Comparison of ENCODE assay signal across 25 cellular contexts in the genomic region with DNA sequence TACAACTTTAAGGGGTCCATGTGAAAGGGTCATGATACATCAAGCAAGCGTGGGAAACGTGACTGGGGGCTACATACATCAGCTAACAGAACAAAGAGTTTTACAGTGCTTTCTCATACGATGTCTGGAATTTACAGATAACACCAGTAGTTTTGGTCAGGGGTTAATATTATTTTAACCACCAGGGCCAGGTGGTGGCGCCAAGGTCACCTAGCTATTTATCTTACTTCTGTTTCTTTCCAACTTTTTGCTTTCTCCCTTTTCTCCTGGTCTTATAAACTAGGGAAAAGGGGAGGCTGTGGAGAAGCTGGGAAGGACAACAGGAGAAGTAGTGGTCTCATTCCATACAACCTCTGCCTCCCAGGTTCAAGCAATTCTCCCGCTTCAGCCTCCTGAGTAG. TPM values are rescaled to one million over a fixed set of nuclear protein-coding genes. Genes with fewer than 3 reads are reported as not detected.
DNase-seq lines count a peak whose midpoint lies in the region; ATAC-seq, FAIRE-seq and TF ChIP-seq lines count a peak whose summit lies in the region.
"Had no signal": no experiment of that assay in that cellular context is flagged by ENCODE, and none has a peak within 500 bp of the region (broad histone marks: within the 10 kb centered on the region; RNA-seq: fewer than 3 reads in every experiment).

No MANE protein-coding gene starts in this region.

- BruUV-seq in Panc1 (replicated peaks; lab: Mats Ljungman, UMichigan), result no TSS peak

- peaks cover 2% of the 10 kb centered on the region for H3K36me3 Mint-ChIP-seq in progenitor cell of endocrine pancreas (ENCODE audit: insufficient read depth)
- H3K36me3 Mint-ChIP-seq: CD4-positive, alpha-beta memory T cell had no signal

- in situ Hi-C loops in Panc1 (cut with HindIII; ENCODE audit: low pct_unique_long_range_greater_than_20kb, low sequenced_read_pairs), result no loop called here

- H3K4me3 Mint-ChIP-seq in progenitor cell of endocrine pancreas (ENCODE audit: low read depth), result no peak overlapping the region
- H3K4me3 Mint-ChIP-seq: CD4-positive, alpha-beta memory T cell had no signal

- CTCF ChIA-PET in Panc1 (lab: Charles Lee), result no interaction called here

- H3K79me2 ChIP-seq in KMS-11 (ENCODE audit: insufficient read depth, low read depth), result no peaks in the 10 kb centered on the region

- no peaks in the 10 kb centered on the region for H3K9me3 ChIP-seq in Panc1 (ENCODE audit: control insufficient read depth, insufficient read depth, low read depth, low read length)
- H3K9me3 ChIP-seq in left ventricle myocardium inferior (replicated peaks), result no peaks in the 10 kb centered on the region
- H3K9me3 ChIP-seq: BLaER1 had no signal

- H3K4me1 Mint-ChIP-seq in progenitor cell of endocrine pancreas (ENCODE audit: low read depth), result peaks cover 11% of the 10 kb centered on the region

- H3K27ac ChIP-seq in KMS-11, result no peak overlapping the region
- H3K27ac ChIP-seq in Panc1 (ENCODE audit: low read length), result no peak overlapping the region
- H3K27ac ChIP-seq in left ventricle myocardium inferior (replicated peaks), result no peak overlapping the region
- H3K27ac ChIP-seq: BLaER1 had no signal

- H3K27me3 ChIP-seq in KMS-11 (ENCODE audit: insufficient read depth, low read depth), result no peaks in the 10 kb centered on the region
- no peaks in the 10 kb centered on the region; the same call in 1 of the 2 replicates for H3K27me3 ChIP-seq in Panc1 (ENCODE audit: control insufficient read depth, insufficient read depth, low read length)
- H3K27me3 ChIP-seq in left ventricle myocardium inferior (ENCODE audit: low read depth), result peaks cover 26% of the 10 kb centered on the region
- H3K27me3 ChIP-seq: BLaER1 had no signal

- intact Hi-C loops in Panc1 (cut with micrococcal nuclease; ENCODE audit: unreplicated experiment), result no loop called here
- intact Hi-C loops in left ventricle myocardium inferior (cut with micrococcal nuclease), result no loop called here

- H3K4me3 ChIP-seq in KMS-11 (IDR thresholded peaks at IDR 0.05; ENCODE audit: insufficient read depth, low read depth, low read length) (no peak overlapping the region), Panc1 (ENCODE audit: low read depth in 2 of 2, low read length in 2 of 2) (no peak overlapping the region), left ventricle myocardium inferior (no peak overlapping the region)
- H3K4me3 ChIP-seq: BLaER1 had no signal

- no peak overlapping the region for H3K4me2 ChIP-seq in KMS-11
- H3K4me2 ChIP-seq: BLaER1 had no signal

- H3K27ac Mint-ChIP-seq in progenitor cell of endocrine pancreas, result peak overlapping the region; percentile 62
- H3K27ac Mint-ChIP-seq: CD4-positive, alpha-beta memory T cell had no signal

- peaks cover 3% of the 10 kb centered on the region for H3K9me3 Mint-ChIP-seq in progenitor cell of endocrine pancreas (ENCODE audit: low read depth)

- TF ChIP-seq CTCF in D721Med (IDR thresholded peaks at IDR 0.05; ENCODE audit: insufficient read depth, missing control alignments) (peak; percentile 13), KMS-11 (conservative IDR thresholded peaks at IDR 0.05; ENCODE audit: low read depth, low read length) (0 out of 2 replicates have a peak, but pooled peaks have one; percentile 11), Panc1 (IDR thresholded peaks at IDR 0.05) (peak; percentile 16; the same call in 1 of the 2 replicates), progenitor cell of endocrine pancreas (IDR thresholded peaks at IDR 0.05; ENCODE audit: unreplicated experiment) (no peak), left ventricle myocardium inferior (IDR thresholded peaks at IDR 0.05; ENCODE audit: borderline replicate concordance) (no peak)

- no peak for ATAC-seq in Panc1

- H3K36me3 ChIP-seq in KMS-11 (ENCODE audit: insufficient read depth) (no peaks in the 10 kb centered on the region), Panc1 (ENCODE audit: control insufficient read depth, insufficient read depth, low read length) (no peaks in the 10 kb centered on the region), left ventricle myocardium inferior (no peaks in the 10 kb centered on the region)
- H3K36me3 ChIP-seq: BLaER1 had no signal

- H4K20me1 ChIP-seq in KMS-11 (ENCODE audit: insufficient read depth), result no peaks in the 10 kb centered on the region
- H4K20me1 ChIP-seq: BLaER1 had no signal

- no peak for FAIRE-seq in D721Med (lab: Jason Lieb, UNC)

- POLR2A ChIA-PET in Panc1 (lab: Charles Lee), result no interaction called here

- no peak overlapping the region for H2AFZ ChIP-seq in KMS-11 (ENCODE audit: low read depth)

- DNase-seq in D721Med (ENCODE audit: insufficient read length, low spot score) (no peak), Panc1 (ENCODE audit: low read depth, low spot score) (no peak), progenitor cell of endocrine pancreas (ENCODE audit: low spot score, unreplicated experiment) (no peak), germinal center (ENCODE audit: low spot score) (no peak), left ventricle myocardium inferior (no peak), SKM-1 (lab: John Stamatoyannopoulos, UW; ENCODE audit: unreplicated experiment) (no peak)
- DNase-seq: CD4-positive, alpha-beta memory T cell; DMS153; GDM1; GOT3; NCI-H1105 treated with DMSO at 0.1 percent for 48 hours; NCI-H2029 treated with DMSO at 0.1 percent for 48 hours; NCI-H226; NCI-H510A treated with DMSO at 0.1 percent for 48 hours; NCI-H774; NK-92 treated with Interleukin-12 subunit alpha and Interleukin-12 subunit beta, amount 100 ng/mL, for 24 hours; OCI-M1; Right ventricle myocardium superior; SW 1271; T-helper 2 cell had no signal

- H3K27me3 Mint-ChIP-seq in progenitor cell of endocrine pancreas, result peaks cover 18% of the 10 kb centered on the region

- no peaks in the 10 kb centered on the region for H3K4me1 ChIP-seq in KMS-11 (ENCODE audit: low read depth, poor library complexity, severe bottlenecking)
- H3K4me1 ChIP-seq in Panc1 (ENCODE audit: control insufficient read depth, insufficient read depth, low read length), result no peaks in the 10 kb centered on the region
- H3K4me1 ChIP-seq in left ventricle myocardium inferior, result no peaks in the 10 kb centered on the region

- no peak overlapping the region for H3K9ac ChIP-seq in KMS-11
- H3K9ac ChIP-seq: BLaER1 had no signal

RNA-seq across cellular contexts. Expression of a gene that starts 37.9 kb away (rescaled TPM):
- total RNA-seq in Panc1 (2021; ENCODE audit: unreplicated experiment) (0.23 TPM), progenitor cell of endocrine pancreas (not detected in 2 replicates), left ventricle myocardium inferior (not detected)
- not detected for polyA plus RNA-seq in Panc1 (2012; ENCODE audit: insufficient read length)
- total RNA-seq: CD4-positive, alpha-beta memory T cell; LHCN-M2; Right ventricle myocardium superior; RPMI7951; SK-MEL-5 had no signal
- polyA plus RNA-seq: CD4-positive, alpha-beta memory T cell had no signal

RNA-seq across cellular contexts. Expression of a gene that starts 39.2 kb away (rescaled TPM):
- total RNA-seq in Panc1 (2021; ENCODE audit: unreplicated experiment), result 12.5 TPM
- 14.4 TPM for polyA plus RNA-seq in Panc1 (2012; ENCODE audit: insufficient read length)
- total RNA-seq in progenitor cell of endocrine pancreas, result 43.2 and 48.7 TPM in 2 replicates
- 8.9 TPM for total RNA-seq in left ventricle myocardium inferior

Comparison
In these comparisons a context has a peak if more than half of its experiments do, and no peak if none do; other contexts are left out.
1. CTCF ChIP-seq: peak in D721Med (single experiment), KMS-11 (single experiment) and Panc1 (single experiment); none in progenitor cell of endocrine pancreas (single experiment) and left ventricle myocardium inferior (single experiment).